Comparison of ENCODE assay signal across 8 cellular contexts in genomic region chrX:13669246-13669689, GRCh38. TPM values are rescaled to one million over a fixed set of nuclear protein-coding genes. Genes with fewer than 3 reads are reported as not detected.
DNase-seq lines count a peak whose midpoint lies in the region; ATAC-seq, FAIRE-seq and TF ChIP-seq lines count a peak whose summit lies in the region.

No MANE protein-coding gene starts in this region.

- intact Hi-C loops in GM12878 (cut with micrococcal nuclease; ENCODE audit: unreplicated experiment): loop anchor here (1.0 to 10.0 kb wide), 3 partner anchors 22 to 724 kb away; no protein-coding TSS in a partner anchor
- intact Hi-C loops in HepG2 (cut with micrococcal nuclease; ENCODE audit: unreplicated experiment): no loop called here

- FAIRE-seq in GM12878 (lab: Jason Lieb, UNC): peak; percentile 94
- FAIRE-seq in HepG2 (lab: Jason Lieb, UNC): no peak

- no peak for TF ChIP-seq CTCF in C4-2B (conservative IDR thresholded peaks at IDR 0.05)
- no peak for TF ChIP-seq CTCF in RWPE2 (IDR thresholded peaks at IDR 0.05; ENCODE audit: poor library complexity, severe bottlenecking)
- no peak for TF ChIP-seq CTCF in GM12878 (IDR thresholded peaks at IDR 0.05 in 2 of 3, conservative IDR thresholded peaks at IDR 0.05 in 1 of 3; ENCODE audit: control insufficient read depth in 2 of 3, extremely low read depth in 1 of 3, insufficient read depth in 1 of 3, low read depth in 3 of 3, low read length in 3 of 3)
- TF ChIP-seq CTCF in HepG2 (CRISPR knock-in tag; IDR thresholded peaks at IDR 0.05): no peak
- TF ChIP-seq CTCF in thoracic aorta (IDR thresholded peaks at IDR 0.05): no peak

- DNase-seq in RWPE2 (ENCODE audit: low spot score) (peak; percentile 77), GM12878 (ENCODE audit: low read depth, low spot score) (peak; percentile 89), HepG2 (ENCODE audit: low spot score) (peak; percentile 52), thoracic aorta (ENCODE audit: low spot score) (no peak), mesenteric fat pad (ENCODE audit: low spot score) (no peak)

- H3K27me3 ChIP-seq in RWPE2 (ENCODE audit: insufficient read depth, poor library complexity, severe bottlenecking) (no peaks in the 10 kb centered on the region), GM12878 (replicated peaks in 1 of 2; ENCODE audit: control insufficient read depth in 2 of 2, insufficient read depth in 2 of 2, low read length in 1 of 2) (no peaks in the 10 kb centered on the region), HepG2 (ENCODE audit: control insufficient read depth in 1 of 2, insufficient read depth in 2 of 2, low read length in 2 of 2) (no peaks in the 10 kb centered on the region), thoracic aorta (replicated peaks; ENCODE audit: insufficient read depth) (no peaks in the 10 kb centered on the region)

- CTCF ChIA-PET in GM12878 (lab: Yijun Ruan, JAX) (interaction anchor here (0.5 to 2.8 kb wide), 14 partner anchors 19 to 624 kb away, joined by 3 to 21 read pairs (median 4); partner anchors contain the start of genes OFD1, RAB9A and TRAPPC2), HepG2 (lab: Yijun Ruan, JAX; ENCODE audit: low intra/inter-chr PET ratio, low total read pairs) (no interaction called here)

- peak; percentile 79 for ATAC-seq in HG03342 (IDR thresholded peaks at IDR 0.05; ENCODE audit: unreplicated experiment)
- ATAC-seq in RWPE2 (ENCODE audit: low read depth): peak; percentile 81
- peak; percentile 77 for ATAC-seq in GM12878
- ATAC-seq in HepG2: peak; percentile 75
- ATAC-seq in thoracic aorta (ENCODE audit: insufficient number of reproducible peaks, low FRiP score, low read depth): no peak

- H2AFZ ChIP-seq in GM12878 (ENCODE audit: control insufficient read depth, low read depth, low read length): peak overlapping the region; percentile 49
- H2AFZ ChIP-seq in HepG2 (ENCODE audit: low read length): peak overlapping the region; percentile 83

- H4K20me1 ChIP-seq in GM12878 (ENCODE audit: control insufficient read depth, insufficient read depth): no peaks in the 10 kb centered on the region
- no peaks in the 10 kb centered on the region for H4K20me1 ChIP-seq in HepG2 (ENCODE audit: insufficient read depth, low read length)

- POLR2A ChIA-PET in GM12878 (lab: Charles Lee) (interaction anchor here (0.9 to 4.9 kb wide), 9 partner anchors 16 to 359 kb away, joined by 3 to 49 read pairs (median 8); partner anchors contain the start of genes OFD1, RAB9A and TRAPPC2), HepG2 (lab: Yijun Ruan, JAX) (interaction anchor here (1.0 kb wide), 2 partner anchors 20 to 65 kb away, joined by 4 read pairs; partner anchors contain the start of genes OFD1, RAB9A and TRAPPC2)

- in situ Hi-C loops in GM12878 (cut with MboI) (loop anchor here (25.0 kb wide), 1 partner anchor 707 kb away; no protein-coding TSS in a partner anchor), HepG2 (cut with HindIII; ENCODE audit: extremely low pct_ligation_motif_present, low pct_unique_long_range_greater_than_20kb) (no loop called here)

- TF ChIP-seq EP300 in GM12878 (IDR thresholded peaks at IDR 0.05; ENCODE audit: borderline replicate concordance in 1 of 2, control insufficient read depth in 1 of 2, low read depth in 2 of 2, low read length in 2 of 2): peak; percentile 91 to 92
- TF ChIP-seq EP300 in HepG2 (IDR thresholded peaks at IDR 0.05; ENCODE audit: low read depth in 2 of 2, low read length in 2 of 2): no peak
- TF ChIP-seq EP300 in HepG2 (CRISPR knock-in tag; IDR thresholded peaks at IDR 0.05; ENCODE audit: borderline replicate concordance): no peak

- TF ChIP-seq POLR2A in GM19099 (IDR thresholded peaks at IDR 0.05; ENCODE audit: extremely low read depth, insufficient read length, low read depth) (peak; percentile 29), GM12878 (IDR thresholded peaks at IDR 0.05; ENCODE audit: low read depth, low read length) (no peak), HepG2 (IDR thresholded peaks at IDR 0.05; ENCODE audit: insufficient read depth in 1 of 2, low read depth in 2 of 2, low read length in 2 of 2) (no peak)

- under 1% methylated on average over 8 of the region's 8 CpGs for WGBS in GM12878 (ENCODE audit: insufficient coverage, insufficient replicate concordance, low lambda C conversion rate, missing lambda C conversion rate)
- 5% methylated on average over 6 of the region's 8 CpGs for WGBS in HepG2 (ENCODE audit: low lambda C conversion rate)

- no peaks in the 10 kb centered on the region for H3K9me3 ChIP-seq in RWPE2 (ENCODE audit: severe bottlenecking)
- no peaks in the 10 kb centered on the region for H3K9me3 ChIP-seq in GM12878 (replicated peaks; ENCODE audit: control insufficient read depth, insufficient read depth, low read length)
- H3K9me3 ChIP-seq in HepG2 (ENCODE audit: low read length): no peaks in the 10 kb centered on the region
- H3K9me3 ChIP-seq in thoracic aorta: no peaks in the 10 kb centered on the region

- peak overlapping the region; percentile 72 for H3K4me2 ChIP-seq in GM12878 (ENCODE audit: control insufficient read depth, insufficient read depth)
- H3K4me2 ChIP-seq in HepG2 (ENCODE audit: low read depth, low read length): peak overlapping the region; percentile 57

- SMC1A ChIA-PET in GM12878 (lab: Charles Lee; ENCODE audit: uncharacterized antibody, unreplicated experiment): interaction anchor here (0.8 to 4.3 kb wide), 19 partner anchors 7 to 778 kb away, joined by 3 to 136 read pairs (median 5); partner anchors contain the start of genes OFD1, RAB9A and TRAPPC2

- RAD21 ChIA-PET in GM12878 (lab: Charles Lee; ENCODE audit: unreplicated experiment): interaction anchor here (0.7 to 6.4 kb wide), 15 partner anchors 16 to 585 kb away, joined by 3 to 103 read pairs (median 12); partner anchors contain the start of genes GEMIN8, OFD1, RAB9A and TRAPPC2

- peaks cover 5% of the 10 kb centered on the region; the same call in 1 of the 2 replicates for H3K79me2 ChIP-seq in GM12878 (ENCODE audit: control insufficient read depth, insufficient read depth, low read length)
- H3K79me2 ChIP-seq in HepG2 (ENCODE audit: insufficient read depth, low read length): no peaks in the 10 kb centered on the region

- H3K36me3 ChIP-seq in RWPE2 (ENCODE audit: low read depth) (no peaks in the 10 kb centered on the region), GM12878 (ENCODE audit: control insufficient read depth in 2 of 2, insufficient read depth in 2 of 2, low read length in 1 of 2) (no peaks in the 10 kb centered on the region), HepG2 (replicated peaks in 1 of 2; ENCODE audit: control insufficient read depth in 1 of 2, insufficient read depth in 2 of 2, low read length in 2 of 2) (no peaks in the 10 kb centered on the region), thoracic aorta (no peaks in the 10 kb centered on the region)

- BruUV-seq in GM12878 (replicated peaks; lab: Mats Ljungman, UMichigan): no TSS peak
- no TSS peak for BruUV-seq in HepG2 (replicated peaks; lab: Mats Ljungman, UMichigan)

- H3K9ac ChIP-seq in GM12878 (ENCODE audit: control insufficient read depth, insufficient read depth, low read length) (peak overlapping the region; percentile 58), HepG2 (ENCODE audit: insufficient read depth, low read depth, low read length) (no peak overlapping the region)

- TF ChIP-seq RAD21 in GM12878 (IDR thresholded peaks at IDR 0.05; ENCODE audit: insufficient read depth, low read depth, low read length) (0 out of 2 replicates have a peak, but pooled peaks have one; percentile 15), HepG2 (CRISPR knock-in tag; IDR thresholded peaks at IDR 0.05) (no peak)

- H3K27ac ChIP-seq in C4-2B (peak overlapping the region; percentile 74), RWPE2 (ENCODE audit: poor library complexity, severe bottlenecking) (peak overlapping the region; percentile 36), GM12878 (ENCODE audit: control insufficient read depth, insufficient read depth) (peak overlapping the region; percentile 92), HepG2 (ENCODE audit: extremely low read length, insufficient read depth, low read length) (no peak overlapping the region), thoracic aorta (no peak overlapping the region)

- H3K4me1 ChIP-seq in RWPE2 (ENCODE audit: insufficient read depth, poor library complexity, severe bottlenecking): peaks cover 9% of the 10 kb centered on the region
- H3K4me1 ChIP-seq in GM12878 (ENCODE audit: control insufficient read depth, insufficient read depth, low read length): peaks cover 37% of the 10 kb centered on the region
- 0 out of 2 replicates have a peak, but pooled peaks cover 6% of the 10 kb centered on the region for H3K4me1 ChIP-seq in HepG2 (ENCODE audit: insufficient read depth, low read length)
- H3K4me1 ChIP-seq in thoracic aorta (ENCODE audit: control insufficient read depth in 1 of 2, low read depth in 2 of 2): peaks cover 6 to 21% of the 10 kb centered on the region in 2 donors

- no peak overlapping the region for H3K4me3 ChIP-seq in RWPE2 (ENCODE audit: severe bottlenecking)
- peak overlapping the region; percentile 44; the same call in 1 of the 2 replicates for H3K4me3 ChIP-seq in GM12878
- H3K4me3 ChIP-seq in HepG2 (replicated peaks in 1 of 3; ENCODE audit: insufficient read depth in 1 of 3, low read depth in 2 of 3, low read length in 3 of 3): no peak overlapping the region; a peak in 1 of 6 replicates
- H3K4me3 ChIP-seq in thoracic aorta: peak overlapping the region; percentile 47

RNA-seq across cellular contexts. Expression of gene TCEANC, which starts 16.3 kb away (rescaled TPM):
- 7.1 and 8.4 TPM in 2 replicates for total RNA-seq in GM12878 (2013; cell fraction: nucleolus; rRNA removed)
- total RNA-seq in GM12878 (2014; rRNA removed) (2.9 and 4.7 TPM in 2 replicates), GM12878 (2014; rRNA removed; fragmentation: Illumina TruSeq; extraction: Trizol) (3.7 and 3.8 TPM in 2 replicates), GM12878 (2021) (3.0 and 3.8 TPM in 2 replicates), HepG2 (2016; rRNA removed; fragmentation: Illumina TruSeq; extraction: Trizol) (0.97 and 1.5 TPM in 2 replicates), thoracic aorta (1 to 10 TPM; 2.6 to 9.6 TPM), mesenteric fat pad (2.9 TPM)
- polyA plus RNA-seq in GM12878 (2011; ENCODE audit: low read depth): 1.1 TPM
- polyA plus RNA-seq in GM12878 (2011; rRNA removed) (4.9 and 6.5 TPM in 2 replicates), GM12878 (2014; fragmentation: Illumina TruSeq; extraction: Trizol) (3.4 and 4.4 TPM in 2 replicates), GM12878 (2014; fragmentation: Nextera tagmentation; extraction: Ambion mirVana) (1 to 10 TPM; 1.5 to 4.0 TPM), GM12878 (2014; rRNA removed) (1.9 and 2.0 TPM in 2 replicates), GM12878 (2016; fragmentation: Nextera tagmentation; extraction: Ambion mirVana) (1 to 10 TPM; 1.1 to 2.7 TPM), HepG2 (2011; rRNA removed) (0.51 and 0.61 TPM in 2 replicates)
- polyA plus RNA-seq in GM12878 (2011; cell fraction: cytosol; rRNA removed): 1.8 and 1.9 TPM in 2 replicates
- 4.4 TPM in 2 replicates for polyA plus RNA-seq in GM12878 (2011; cell fraction: nucleus; rRNA removed)
- polyA plus RNA-seq in GM12878 (2012): 1.2 and 2.0 TPM in 2 replicates
- 5.3 and 5.7 TPM in 2 replicates for polyA minus RNA-seq in GM12878 (2011; rRNA and poly(A)+ RNA removed)
- polyA minus RNA-seq in GM12878 (2011; cell fraction: cytosol; rRNA and poly(A)+ RNA removed): 2.8 and 5.3 TPM in 2 replicates
- polyA minus RNA-seq in GM12878 (2011; cell fraction: nucleus; rRNA and poly(A)+ RNA removed): 5.6 and 8.3 TPM in 2 replicates
- 1.1 and 1.8 TPM in 2 replicates for total RNA-seq in HepG2 (2016; cell fraction: cytosol; rRNA removed; fragmentation: Illumina TruSeq; extraction: Trizol; ENCODE audit: low read depth)
- total RNA-seq in HepG2 (2016; cell fraction: insoluble cytoplasmic fraction; rRNA removed; fragmentation: Illumina TruSeq; extraction: Trizol): 1.3 TPM in 2 replicates
- 1.4 and 1.6 TPM in 2 replicates for total RNA-seq in HepG2 (2016; cell fraction: membrane; rRNA removed; fragmentation: Illumina TruSeq; extraction: Trizol)
- 0.81 and 1.1 TPM in 2 replicates for total RNA-seq in HepG2 (2016; cell fraction: nucleus; rRNA removed; fragmentation: Illumina TruSeq; extraction: Trizol)
- polyA plus RNA-seq in HepG2 (2011; cell fraction: cytosol; rRNA removed): 0.17 and 0.24 TPM in 2 replicates
- 0.48 and 0.66 TPM in 2 replicates for polyA plus RNA-seq in HepG2 (2011; cell fraction: nucleus; rRNA removed)
- polyA plus RNA-seq in HepG2 (2012): 0.45 and 0.56 TPM in 2 replicates
- 0.11 and 0.14 TPM in 2 replicates for polyA plus RNA-seq in HepG2 (2016; cell fraction: cytosol; fragmentation: Illumina TruSeq; extraction: Trizol; ENCODE audit: low read depth)
- 0.73 and 0.97 TPM in 2 replicates for polyA plus RNA-seq in HepG2 (2016; cell fraction: insoluble cytoplasmic fraction; fragmentation: Illumina TruSeq; extraction: Trizol; ENCODE audit: low read depth)
- polyA plus RNA-seq in HepG2 (2016; cell fraction: membrane; fragmentation: Illumina TruSeq; extraction: Trizol; ENCODE audit: low read depth): 0.19 and 0.39 TPM in 2 replicates
- polyA plus RNA-seq in HepG2 (2016; cell fraction: nucleus; fragmentation: Illumina TruSeq; extraction: Trizol; ENCODE audit: insufficient read depth, low read depth): 0.93 and 2.3 TPM in 2 replicates
- 2.2 TPM in 1 of 2 replicates, not detected in the other for polyA minus RNA-seq in HepG2 (2011; rRNA and poly(A)+ RNA removed; ENCODE audit: low replicate concordance)
- polyA minus RNA-seq in HepG2 (2011; cell fraction: cytosol; rRNA and poly(A)+ RNA removed): 0.26 and 0.49 TPM in 2 replicates
- polyA minus RNA-seq in HepG2 (2011; cell fraction: nucleus; rRNA and poly(A)+ RNA removed): 0.77 and 2.2 TPM in 2 replicates

RNA-seq across cellular contexts. Expression of gene RAB9A, which starts 19.7 kb away (rescaled TPM):
- total RNA-seq in GM12878 (2013; cell fraction: nucleolus; rRNA removed): 34.3 and 39.0 TPM in 2 replicates
- total RNA-seq in GM12878 (2014; rRNA removed) (42.1 and 54.1 TPM in 2 replicates), GM12878 (2014; rRNA removed; fragmentation: Illumina TruSeq; extraction: Trizol) (50.5 and 53.1 TPM in 2 replicates), GM12878 (2021) (43.2 and 44.2 TPM in 2 replicates), HepG2 (2016; rRNA removed; fragmentation: Illumina TruSeq; extraction: Trizol) (23.1 and 31.2 TPM in 2 replicates), thoracic aorta (10 to 100 TPM; 20.0 to 21.7 TPM), mesenteric fat pad (41.7 TPM)
- polyA plus RNA-seq in GM12878 (2011; ENCODE audit: low read depth): 21.1 TPM
- polyA plus RNA-seq in GM12878 (2011; rRNA removed) (142 and 180 TPM in 2 replicates), GM12878 (2014; fragmentation: Illumina TruSeq; extraction: Trizol) (47.0 and 68.3 TPM in 2 replicates), GM12878 (2014; fragmentation: Nextera tagmentation; extraction: Ambion mirVana) (10 to 100 TPM; 49.2 to 49.3 TPM), GM12878 (2014; rRNA removed) (52.4 and 64.6 TPM in 2 replicates), GM12878 (2016; fragmentation: Nextera tagmentation; extraction: Ambion mirVana) (10 to 100 TPM; 64.8 to 76.4 TPM), HepG2 (2011; rRNA removed) (8.6 and 10.5 TPM in 2 replicates)
- polyA plus RNA-seq in GM12878 (2011; cell fraction: cytosol; rRNA removed): 58.5 and 62.9 TPM in 2 replicates
- polyA plus RNA-seq in GM12878 (2011; cell fraction: nucleus; rRNA removed): 50.2 and 59.5 TPM in 2 replicates
- 31.9 and 49.2 TPM in 2 replicates for polyA plus RNA-seq in GM12878 (2012)
- 52.1 and 73.6 TPM in 2 replicates for polyA minus RNA-seq in GM12878 (2011; rRNA and poly(A)+ RNA removed)
- 26.5 and 27.1 TPM in 2 replicates for polyA minus RNA-seq in GM12878 (2011; cell fraction: cytosol; rRNA and poly(A)+ RNA removed)
- 14.7 and 17.5 TPM in 2 replicates for polyA minus RNA-seq in GM12878 (2011; cell fraction: nucleus; rRNA and poly(A)+ RNA removed)
- total RNA-seq in HepG2 (2016; cell fraction: cytosol; rRNA removed; fragmentation: Illumina TruSeq; extraction: Trizol; ENCODE audit: low read depth): 5.2 and 5.7 TPM in 2 replicates
- total RNA-seq in HepG2 (2016; cell fraction: insoluble cytoplasmic fraction; rRNA removed; fragmentation: Illumina TruSeq; extraction: Trizol): 23.1 and 33.7 TPM in 2 replicates
- 9.9 and 14.7 TPM in 2 replicates for total RNA-seq in HepG2 (2016; cell fraction: membrane; rRNA removed; fragmentation: Illumina TruSeq; extraction: Trizol)
- total RNA-seq in HepG2 (2016; cell fraction: nucleus; rRNA removed; fragmentation: Illumina TruSeq; extraction: Trizol): 8.6 and 10.6 TPM in 2 replicates
- 6.1 and 10.2 TPM in 2 replicates for polyA plus RNA-seq in HepG2 (2011; cell fraction: cytosol; rRNA removed)
- polyA plus RNA-seq in HepG2 (2011; cell fraction: nucleus; rRNA removed): 2.2 and 2.9 TPM in 2 replicates
- 12.1 and 12.3 TPM in 2 replicates for polyA plus RNA-seq in HepG2 (2012)
- polyA plus RNA-seq in HepG2 (2016; cell fraction: cytosol; fragmentation: Illumina TruSeq; extraction: Trizol; ENCODE audit: low read depth): 5.3 and 6.9 TPM in 2 replicates
- polyA plus RNA-seq in HepG2 (2016; cell fraction: insoluble cytoplasmic fraction; fragmentation: Illumina TruSeq; extraction: Trizol; ENCODE audit: low read depth): 31.8 and 35.2 TPM in 2 replicates
- polyA plus RNA-seq in HepG2 (2016; cell fraction: membrane; fragmentation: Illumina TruSeq; extraction: Trizol; ENCODE audit: low read depth): 9.8 and 10.7 TPM in 2 replicates
- polyA plus RNA-seq in HepG2 (2016; cell fraction: nucleus; fragmentation: Illumina TruSeq; extraction: Trizol; ENCODE audit: insufficient read depth, low read depth): 15.4 and 15.8 TPM in 2 replicates
- polyA minus RNA-seq in HepG2 (2011; rRNA and poly(A)+ RNA removed; ENCODE audit: low replicate concordance): 2.7 and 14.6 TPM in 2 replicates
- 6.7 and 10.1 TPM in 2 replicates for polyA minus RNA-seq in HepG2 (2011; cell fraction: cytosol; rRNA and poly(A)+ RNA removed)
- polyA minus RNA-seq in HepG2 (2011; cell fraction: nucleus; rRNA and poly(A)+ RNA removed): 3.1 and 4.6 TPM in 2 replicates

Comparison
In these comparisons a context has a peak if more than half of its experiments do, and no peak if none do; other contexts are left out.
1. H3K27ac ChIP-seq: peak in C4-2B (single experiment), RWPE2 (single experiment) and GM12878 (single experiment); none in HepG2 (single experiment) and thoracic aorta (0 of 2).
2. DNase-seq: peak in RWPE2 (single experiment), GM12878 (single experiment) and HepG2 (single experiment); none in thoracic aorta (single experiment) and mesenteric fat pad (single experiment).
3. H3K4me3 ChIP-seq: peak in GM12878 (single experiment) and thoracic aorta (single experiment); none in RWPE2 (single experiment) and HepG2 (0 of 3).